In genomic region chr1:92859400-92860039, GRCh38 we compare ENCODE assay signal across 10 cellular contexts. TPM values are rescaled to one million over a fixed set of nuclear protein-coding genes. Genes with fewer than 3 reads are reported as not detected.
DNase-seq lines count a peak whose midpoint lies in the region; ATAC-seq, FAIRE-seq and TF ChIP-seq lines count a peak whose summit lies in the region.
"Had no signal": no experiment of that assay in that cellular context is flagged by ENCODE, and none has a peak within 500 bp of the region (broad histone marks: within the 10 kb centered on the region; RNA-seq: fewer than 3 reads in every experiment).

No MANE protein-coding gene starts in this region.

- H3K9me2 ChIP-seq in PC-3 (replicated peaks; ENCODE audit: low read length) = no peaks in the 10 kb centered on the region

- H3K36me3 Mint-ChIP-seq in glutamatergic neuron (ENCODE audit: unreplicated experiment) = no peaks in the 10 kb centered on the region

- H3K4me3 Mint-ChIP-seq in glutamatergic neuron (ENCODE audit: unreplicated experiment) = peak overlapping the region; percentile 26

- no peak overlapping the region for H3K27ac Mint-ChIP-seq in glutamatergic neuron (ENCODE audit: unreplicated experiment)

- peaks cover 7% of the 10 kb centered on the region for H3K9me3 Mint-ChIP-seq in glutamatergic neuron (ENCODE audit: unreplicated experiment)

- no peaks in the 10 kb centered on the region for H4K20me1 ChIP-seq in PC-3 (ENCODE audit: low read length)
- H4K20me1 ChIP-seq in HepG2 (ENCODE audit: insufficient read depth, low read length) = no peaks in the 10 kb centered on the region

- H3K4me1 ChIP-seq in PC-3 (ENCODE audit: insufficient read depth, low read length) (peaks cover 6% of the 10 kb centered on the region; the same call in 1 of the 2 replicates), skeletal muscle tissue (ENCODE audit: control insufficient read depth in 3 of 3, insufficient read depth in 3 of 3, low read length in 3 of 3) (peaks cover 4 to 8% (median 7%) of the 10 kb centered on the region in 3 donors), HepG2 (ENCODE audit: insufficient read depth, low read length) (peaks cover 9% of the 10 kb centered on the region)

- CTCF ChIA-PET in PC-3 (lab: Charles Lee) = interaction anchor here (0.9 to 1.6 kb wide), 4 partner anchors 101 to 208 kb away, joined by 3 to 16 read pairs (median 6); no protein-coding TSS in a partner anchor
- CTCF ChIA-PET in HepG2 (lab: Yijun Ruan, JAX; ENCODE audit: low intra/inter-chr PET ratio, low total read pairs) = interaction anchor here (0.8 to 8.4 kb wide), 7 partner anchors 91 to 203 kb away, joined by 3 to 175 read pairs (median 6); partner anchors contain the start of gene DIPK1A

- peaks cover 5% of the 10 kb centered on the region for H3K4me1 Mint-ChIP-seq in glutamatergic neuron (ENCODE audit: low read depth, unreplicated experiment)

- 91% methylated on average over 7 of the region's 7 CpGs for WGBS in HepG2 (ENCODE audit: low lambda C conversion rate)

- in situ Hi-C loops in HepG2 (cut with HindIII; ENCODE audit: extremely low pct_ligation_motif_present, low pct_unique_long_range_greater_than_20kb) = loop anchor here (5.0 kb wide), 2 partner anchors 98 to 138 kb away; no protein-coding TSS in a partner anchor

- peaks cover 3% of the 10 kb centered on the region for H3K27me3 Mint-ChIP-seq in glutamatergic neuron (ENCODE audit: unreplicated experiment)

- H3K9ac ChIP-seq in PC-3 (ENCODE audit: low read length) (no peak overlapping the region), skeletal muscle tissue (ENCODE audit: low read depth in 1 of 3, low read length in 3 of 3) (peak overlapping the region; percentile 52 to 73 (median 69)), HepG2 (ENCODE audit: insufficient read depth, low read depth, low read length) (no peak overlapping the region)

- H3K36me3 ChIP-seq in PC-3 (ENCODE audit: low read depth, low read length) (no peaks in the 10 kb centered on the region), skeletal muscle tissue (ENCODE audit: control insufficient read depth in 3 of 3, insufficient read depth in 3 of 3, low read length in 3 of 3) (no peaks in the 10 kb centered on the region), HepG2 (replicated peaks in 1 of 2; ENCODE audit: control insufficient read depth in 1 of 2, insufficient read depth in 2 of 2, low read length in 2 of 2) (no peaks in the 10 kb centered on the region)

- TF ChIP-seq CTCF in PC-3 (conservative IDR thresholded peaks at IDR 0.05; ENCODE audit: low read depth, low read length) (no peak), glutamatergic neuron (IDR thresholded peaks at IDR 0.05; ENCODE audit: partially characterized antibody, unreplicated experiment) (no peak), HepG2 (CRISPR knock-in tag; IDR thresholded peaks at IDR 0.05) (no peak)

- no peak for TF ChIP-seq RAD21 in HepG2 (CRISPR knock-in tag; IDR thresholded peaks at IDR 0.05)

- intact Hi-C loops in PC-3 (cut with micrococcal nuclease) = loop anchor here (1.0 kb wide), 4 partner anchors 97 to 203 kb away; no protein-coding TSS in a partner anchor
- intact Hi-C loops in HepG2 (cut with micrococcal nuclease; ENCODE audit: unreplicated experiment) = loop anchor here (1.0 to 2.0 kb wide), 4 partner anchors 101 to 203 kb away; no protein-coding TSS in a partner anchor

- no peaks in the 10 kb centered on the region for H3K27me3 ChIP-seq in PC-3 (ENCODE audit: low read length)
- no peaks in the 10 kb centered on the region for H3K27me3 ChIP-seq in skeletal muscle tissue (ENCODE audit: control insufficient read depth in 3 of 3, insufficient read depth in 3 of 3, low read length in 3 of 3)
- no peaks in the 10 kb centered on the region for H3K27me3 ChIP-seq in HepG2 (ENCODE audit: control insufficient read depth in 1 of 2, insufficient read depth in 2 of 2, low read length in 2 of 2)

- DNase-seq in NCI-H510A treated with DMSO at 0.1 percent for 48 hours (lab: John Stamatoyannopoulos, UW) (peak; percentile 76), NCI-H510A (lab: John Stamatoyannopoulos, UW) (no peak), PC-3 (no peak), glutamatergic neuron (no peak), T1000 (lab: John Stamatoyannopoulos, UW) (no peak), HepG2 (ENCODE audit: low spot score) (no peak)
- DNase-seq: activated effector memory CD4-positive, alpha-beta T cell treated with Interleukin-2 at 50 U/mL for 16 hours; left cardiac atrium had no signal

- BruUV-seq in PC-3 (replicated peaks; lab: Mats Ljungman, UMichigan) (no TSS peak), HepG2 (replicated peaks; lab: Mats Ljungman, UMichigan) (no TSS peak)

- H3K79me2 ChIP-seq in PC-3 (ENCODE audit: low read length) = no peaks in the 10 kb centered on the region
- H3K79me2 ChIP-seq in HepG2 (ENCODE audit: insufficient read depth, low read length) = no peaks in the 10 kb centered on the region

- ATAC-seq in PC-3 (peak; percentile 63), HepG2 (no peak), GM19455 (IDR thresholded peaks at IDR 0.05; ENCODE audit: unreplicated experiment) (no peak)

- TF ChIP-seq EP300 in HepG2 (IDR thresholded peaks at IDR 0.05; ENCODE audit: low read depth in 2 of 2, low read length in 2 of 2) = no peak
- TF ChIP-seq EP300 in HepG2 (CRISPR knock-in tag; IDR thresholded peaks at IDR 0.05; ENCODE audit: borderline replicate concordance) = no peak

- H3K4me2 ChIP-seq in PC-3 (ENCODE audit: low read length) = peak overlapping the region; percentile 73
- no peak overlapping the region for H3K4me2 ChIP-seq in HepG2 (ENCODE audit: low read depth, low read length)

- POLR2A ChIA-PET in PC-3 (lab: Charles Lee; ENCODE audit: unreplicated experiment) (interaction anchor here (0.6 kb wide), 1 partner anchor 63 kb away, joined by 8 read pairs; no protein-coding TSS in a partner anchor), HepG2 (lab: Yijun Ruan, JAX) (interaction anchor here (0.6 kb wide), 1 partner anchor 1567 kb away, joined by 3 read pairs; no protein-coding TSS in a partner anchor)

- H3K4me3 ChIP-seq in PC-3 (ENCODE audit: low read length) (peak overlapping the region; percentile 54), skeletal muscle tissue (ENCODE audit: low read length in 3 of 3) (peak overlapping the region; percentile 55 to 77 (median 59)), HepG2 (replicated peaks in 1 of 3; ENCODE audit: insufficient read depth in 1 of 3, low read depth in 2 of 3, low read length in 3 of 3) (no peak overlapping the region)

- H3F3A ChIP-seq in PC-3 (ENCODE audit: low read length, unreplicated experiment) = no peaks in the 10 kb centered on the region

- peak overlapping the region; percentile 79 for H2AFZ ChIP-seq in PC-3 (ENCODE audit: low read length)
- H2AFZ ChIP-seq in HepG2 (ENCODE audit: low read length) = no peak overlapping the region

- no peak for TF ChIP-seq POLR2A in HepG2 (IDR thresholded peaks at IDR 0.05; ENCODE audit: insufficient read depth in 1 of 2, low read depth in 2 of 2, low read length in 2 of 2)

- H3K9me3 ChIP-seq in PC-3 (ENCODE audit: low read length) = no peaks in the 10 kb centered on the region
- H3K9me3 ChIP-seq in skeletal muscle tissue (ENCODE audit: control insufficient read depth in 3 of 3, low read length in 3 of 3) = no peaks in the 10 kb centered on the region
- no peaks in the 10 kb centered on the region for H3K9me3 ChIP-seq in HepG2 (ENCODE audit: low read length)

- FAIRE-seq in HepG2 (lab: Jason Lieb, UNC) = no peak

- H3K27ac ChIP-seq in PC-3 (ENCODE audit: low read length) = no peak overlapping the region
- H3K27ac ChIP-seq in skeletal muscle tissue (ENCODE audit: low read depth, low read length) = peak overlapping the region; percentile 63
- H3K27ac ChIP-seq in HepG2 (ENCODE audit: extremely low read length, insufficient read depth, low read length) = no peak overlapping the region

TF ChIP-seq in HepG2, 621 proteins besides CTCF, POLR2A, EP300 and RAD21 (continues in another document):
- TF ChIP-seq ISL2 (CRISPR knock-in tag; IDR thresholded peaks at IDR 0.05) (no peak), EHMT2 (IDR thresholded peaks at IDR 0.05; ENCODE audit: borderline replicate concordance, low read depth, low read length) (no peak), BHLHE40 (IDR thresholded peaks at IDR 0.05; ENCODE audit: low read length) (no peak), NFIB (CRISPR knock-in tag; IDR thresholded peaks at IDR 0.05; ENCODE audit: borderline replicate concordance) (no peak)

RNA-seq across cellular contexts. Expression of gene RPL5, which starts 27.7 kb away (rescaled TPM):
- total RNA-seq in PC-3 (2014; rRNA removed) (1,246 and 1,285 TPM in 2 replicates), glutamatergic neuron (ENCODE audit: unreplicated experiment) (692 TPM), skeletal muscle tissue (1,925 TPM), HepG2 (2016; rRNA removed; fragmentation: Illumina TruSeq; extraction: Trizol) (2,304 and 2,854 TPM in 2 replicates)
- total RNA-seq in HepG2 (2016; cell fraction: cytosol; rRNA removed; fragmentation: Illumina TruSeq; extraction: Trizol; ENCODE audit: low read depth) = 2,679 and 3,195 TPM in 2 replicates
- total RNA-seq in HepG2 (2016; cell fraction: insoluble cytoplasmic fraction; rRNA removed; fragmentation: Illumina TruSeq; extraction: Trizol) = 2,274 and 2,770 TPM in 2 replicates
- 4,681 and 5,440 TPM in 2 replicates for total RNA-seq in HepG2 (2016; cell fraction: membrane; rRNA removed; fragmentation: Illumina TruSeq; extraction: Trizol)
- total RNA-seq in HepG2 (2016; cell fraction: nucleus; rRNA removed; fragmentation: Illumina TruSeq; extraction: Trizol) = 835 and 930 TPM in 2 replicates
- polyA plus RNA-seq in HepG2 (2011; rRNA removed) = 2,158 and 2,520 TPM in 2 replicates
- 1,791 and 2,684 TPM in 2 replicates for polyA plus RNA-seq in HepG2 (2011; cell fraction: cytosol; rRNA removed)
- polyA plus RNA-seq in HepG2 (2011; cell fraction: nucleus; rRNA removed) = 439 and 543 TPM in 2 replicates
- 3,634 and 4,341 TPM in 2 replicates for polyA plus RNA-seq in HepG2 (2012)
- 2,391 and 2,662 TPM in 2 replicates for polyA plus RNA-seq in HepG2 (2016; cell fraction: cytosol; fragmentation: Illumina TruSeq; extraction: Trizol; ENCODE audit: low read depth)
- 2,258 and 2,332 TPM in 2 replicates for polyA plus RNA-seq in HepG2 (2016; cell fraction: insoluble cytoplasmic fraction; fragmentation: Illumina TruSeq; extraction: Trizol; ENCODE audit: low read depth)
- 3,797 and 4,128 TPM in 2 replicates for polyA plus RNA-seq in HepG2 (2016; cell fraction: membrane; fragmentation: Illumina TruSeq; extraction: Trizol; ENCODE audit: low read depth)
- polyA plus RNA-seq in HepG2 (2016; cell fraction: nucleus; fragmentation: Illumina TruSeq; extraction: Trizol; ENCODE audit: insufficient read depth, low read depth) = 1,172 and 1,187 TPM in 2 replicates
- 995 and 1,624 TPM in 2 replicates for polyA minus RNA-seq in HepG2 (2011; rRNA and poly(A)+ RNA removed; ENCODE audit: low replicate concordance)
- 597 and 687 TPM in 2 replicates for polyA minus RNA-seq in HepG2 (2011; cell fraction: cytosol; rRNA and poly(A)+ RNA removed)
- 346 and 489 TPM in 2 replicates for polyA minus RNA-seq in HepG2 (2011; cell fraction: nucleus; rRNA and poly(A)+ RNA removed)

Comparison
In these comparisons a context has a peak if more than half of its experiments do, and no peak if none do; other contexts are left out.
1. H3K4me3 ChIP-seq: peak in PC-3 (single experiment) and skeletal muscle tissue (3 of 3); none in HepG2 (0 of 3).
2. H3K9ac ChIP-seq: peak in skeletal muscle tissue (3 of 3); none in PC-3 (single experiment) and HepG2 (single experiment).